In the genomic region with DNA sequence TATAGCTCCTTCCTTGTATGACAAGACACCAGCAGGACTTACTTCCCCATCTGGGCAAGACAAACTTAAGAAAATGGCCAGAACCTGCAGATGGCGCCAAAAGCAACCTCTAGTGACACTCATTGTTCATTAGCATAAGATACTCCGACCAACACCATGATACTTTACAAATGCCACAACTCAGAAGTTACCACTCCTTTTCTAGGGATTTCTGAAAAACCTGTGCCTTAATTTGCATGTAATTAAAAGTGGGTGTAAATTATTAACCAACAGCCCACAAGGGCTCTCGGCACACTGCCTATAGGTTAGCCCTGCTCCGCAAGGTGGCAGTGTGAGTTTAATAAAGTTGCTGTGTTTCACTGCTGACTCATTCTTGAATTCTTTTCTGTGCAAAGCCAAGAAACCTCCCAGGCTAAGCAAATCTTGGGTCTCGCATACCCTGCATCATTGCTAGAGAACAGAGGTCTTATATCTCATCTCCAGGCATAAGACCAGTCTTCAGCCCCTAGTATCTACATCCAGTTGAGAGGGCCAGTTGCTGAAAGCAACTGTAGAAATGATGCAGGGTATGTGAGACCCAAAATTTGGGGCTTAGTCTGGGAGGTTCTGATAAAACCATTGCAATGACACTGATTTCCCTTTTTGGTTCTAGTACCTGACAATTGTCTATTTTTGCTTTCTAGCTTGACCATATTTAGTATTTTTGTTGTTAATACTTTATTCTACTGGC, we compare ENCODE assay signal across 8 cellular contexts.
DNase-seq lines count a peak whose midpoint lies in the region; ATAC-seq, FAIRE-seq and TF ChIP-seq lines count a peak whose summit lies in the region.

No MANE protein-coding gene starts in this region.

- FAIRE-seq in GM12892 (lab: Jason Lieb, UNC) = peak; percentile 99

- H3K36me3 Mint-ChIP-seq in memory B cell = peaks cover 2% of the 10 kb centered on the region
- H3K36me3 Mint-ChIP-seq in stimulated activated effector memory CD8-positive, alpha-beta T cell treated with anti-CD3 and anti-CD28 coated beads, Interleukin-12 subunit alpha, Interleukin-12 subunit beta, amount 100 ng/mL, for 72 hours = no peaks in the 10 kb centered on the region

- peak overlapping the region; percentile 70 for H3K4me3 Mint-ChIP-seq in memory B cell
- H3K4me3 Mint-ChIP-seq in stimulated activated effector memory CD8-positive, alpha-beta T cell treated with anti-CD3 and anti-CD28 coated beads, Interleukin-12 subunit alpha, Interleukin-12 subunit beta, amount 100 ng/mL, for 72 hours = peak overlapping the region; percentile 32

- peak overlapping the region; percentile 57 for H3K27ac ChIP-seq in 22Rv1

- TF ChIP-seq CTCF in 22Rv1 (IDR thresholded peaks at IDR 0.05) = peak; percentile 97
- TF ChIP-seq CTCF in NB4 (IDR thresholded peaks at IDR 0.05; ENCODE audit: low read depth, low read length) = peak; percentile 70

- H3K4me3 ChIP-seq in NB4 (ENCODE audit: low read depth, low read length) = peak overlapping the region; percentile 57

- H3K9me3 Mint-ChIP-seq in memory B cell = no peaks in the 10 kb centered on the region
- H3K9me3 Mint-ChIP-seq in stimulated activated effector memory CD8-positive, alpha-beta T cell treated with anti-CD3 and anti-CD28 coated beads, Interleukin-12 subunit alpha, Interleukin-12 subunit beta, amount 100 ng/mL, for 72 hours = no peaks in the 10 kb centered on the region

- DNase-seq in GM12892 (ENCODE audit: insufficient read length) = peak; percentile 19
- peak; percentile 91 for DNase-seq in NB4 (ENCODE audit: low read depth)
- DNase-seq in activated CD4-positive, CD25-positive, alpha-beta regulatory T cell treated with anti-CD3 and anti-CD28 coated beads, Interleukin-2, amount 50 U/mL, for 16 hours (ENCODE audit: low read depth, low spot score) = peak; percentile 42
- peak; percentile 38 for DNase-seq in dedifferentiated amniotic fluid mesenchymal stem cell (ENCODE audit: extremely low spot score)
- DNase-seq in memory B cell (ENCODE audit: low spot score in 2 of 2) = peak; percentile 74 to 78
- peak; percentile 52 to 84 for DNase-seq in stimulated activated effector memory CD8-positive, alpha-beta T cell treated with anti-CD3 and anti-CD28 coated beads, Interleukin-12 subunit alpha, Interleukin-12 subunit beta, amount 100 ng/mL, for 72 hours (ENCODE audit: low spot score in 2 of 2)

- ATAC-seq in HG02759 (IDR thresholded peaks at IDR 0.05; ENCODE audit: unreplicated experiment) (peak; percentile 98), memory B cell (ENCODE audit: low read depth) (peak; percentile 94)
- peak; percentile 95 for ATAC-seq in stimulated activated effector memory CD8-positive, alpha-beta T cell treated with anti-CD3 and anti-CD28 coated beads, Interleukin-12 subunit alpha, Interleukin-12 subunit beta, amount 100 ng/mL, for 72 hours

- peak overlapping the region; percentile 13 for H3K27ac Mint-ChIP-seq in memory B cell
- no peak overlapping the region for H3K27ac Mint-ChIP-seq in stimulated activated effector memory CD8-positive, alpha-beta T cell treated with anti-CD3 and anti-CD28 coated beads, Interleukin-12 subunit alpha, Interleukin-12 subunit beta, amount 100 ng/mL, for 72 hours

- no peak for TF ChIP-seq POLR2A in GM12892 (IDR thresholded peaks at IDR 0.05; ENCODE audit: low read depth, low read length)
- no peak for TF ChIP-seq POLR2A in NB4 (IDR thresholded peaks at IDR 0.05; ENCODE audit: extremely low read depth, insufficient read length)

- H3K27me3 Mint-ChIP-seq in memory B cell = no peaks in the 10 kb centered on the region

- peaks cover 14% of the 10 kb centered on the region for H3K4me1 Mint-ChIP-seq in memory B cell
- peaks cover 4% of the 10 kb centered on the region for H3K4me1 Mint-ChIP-seq in stimulated activated effector memory CD8-positive, alpha-beta T cell treated with anti-CD3 and anti-CD28 coated beads, Interleukin-12 subunit alpha, Interleukin-12 subunit beta, amount 100 ng/mL, for 72 hours

Comparison
In these comparisons a context has a peak if more than half of its experiments do, and no peak if none do; other contexts are left out.
1. Peak in every context shown above with its lines: DNase-seq, ATAC-seq, H3K4me3 ChIP-seq and H3K27ac ChIP-seq.
2. DNase-seq: peak in every context shown above with its lines; median percentile 91 in NB4; 76 in memory B cell; 68 in stimulated activated effector memory CD8-positive, alpha-beta T cell treated with anti-CD3 and anti-CD28 coated beads, Interleukin-12 subunit alpha, Interleukin-12 subunit beta, amount 100 ng/mL, for 72 hours; 42 in activated CD4-positive, CD25-positive, alpha-beta regulatory T cell treated with anti-CD3 and anti-CD28 coated beads, Interleukin-2, amount 50 U/mL, for 16 hours; 38 in dedifferentiated amniotic fluid mesenchymal stem cell; 19 in GM12892.